In genomic region chr1:160761886-160762285, GRCh38 we compare ENCODE assay signal across 17 cellular contexts. TPM values are rescaled to one million over a fixed set of nuclear protein-coding genes. Genes with fewer than 3 reads are reported as not detected.
"Had no signal": no experiment of that assay in that cellular context is flagged by ENCODE, and none has a peak within 500 bp of the region (broad histone marks: within the 10 kb centered on the region; RNA-seq: fewer than 3 reads in every experiment).

No MANE protein-coding gene starts in this region.

- H3K27me3 ChIP-seq: gastroesophageal sphincter, heart right ventricle, tibial artery, uterus had no signal

- H3K27ac ChIP-seq: gastroesophageal sphincter, heart right ventricle, tibial artery, uterus had no signal

- H3K9me3 ChIP-seq: gastroesophageal sphincter, heart right ventricle, tibial artery, uterus had no signal

- H3K4me3 ChIP-seq: gastroesophageal sphincter, heart right ventricle, lung, tibial artery, uterus had no signal

- DNase-seq: activated CD4-positive, alpha-beta T cell treated with anti-CD3 and anti-CD28 coated beads for 1 hour; activated CD4-positive, alpha-beta T cell treated with anti-CD3 and anti-CD28 coated beads, Interleukin-2, amount 50 U/mL, for 4 hours; activated naive CD4-positive, alpha-beta T cell treated with anti-CD3 and anti-CD28 coated beads for 36 hours; cortex of kidney; effector CD4-positive, alpha-beta T cell; heart right ventricle; naive B cell; posterior cingulate gyrus; retina; stimulated activated CD4-positive, alpha-beta T cell treated with anti-CD3 and anti-CD28 coated beads, Interleukin-2, amount 100 ng/mL, for 48 hours; stimulated activated naive B cell treated with anti-CD40 and anti-IgM and Interleukin-4, amounts not matched to agents 10 μg/mL and 1 μg/mL and 100 μg/mL, for 72 hours; tibial artery; uterus had no signal

- H3K36me3 ChIP-seq: gastroesophageal sphincter, heart right ventricle, tibial artery, uterus had no signal

- H3K4me1 ChIP-seq: gastroesophageal sphincter, tibial artery, uterus had no signal

RNA-seq across cellular contexts. Expression of gene SLAMF7, which starts 22.8 kb away (rescaled TPM):
- total RNA-seq: fibroblast of lung had no signal
- polyA plus RNA-seq: fibroblast of lung had no signal

RNA-seq across cellular contexts. Expression of gene LY9, which starts 34.1 kb away (rescaled TPM):
- total RNA-seq: fibroblast of lung, skeletal muscle tissue had no signal
- polyA plus RNA-seq: fibroblast of lung had no signal

RNA-seq across cellular contexts. Expression of gene CD48, which starts 50.3 kb away (rescaled TPM):
- total RNA-seq: fibroblast of lung had no signal
- polyA plus RNA-seq: fibroblast of lung had no signal
